ENCODE assay signal across 1 cellular context in the genomic region with DNA sequence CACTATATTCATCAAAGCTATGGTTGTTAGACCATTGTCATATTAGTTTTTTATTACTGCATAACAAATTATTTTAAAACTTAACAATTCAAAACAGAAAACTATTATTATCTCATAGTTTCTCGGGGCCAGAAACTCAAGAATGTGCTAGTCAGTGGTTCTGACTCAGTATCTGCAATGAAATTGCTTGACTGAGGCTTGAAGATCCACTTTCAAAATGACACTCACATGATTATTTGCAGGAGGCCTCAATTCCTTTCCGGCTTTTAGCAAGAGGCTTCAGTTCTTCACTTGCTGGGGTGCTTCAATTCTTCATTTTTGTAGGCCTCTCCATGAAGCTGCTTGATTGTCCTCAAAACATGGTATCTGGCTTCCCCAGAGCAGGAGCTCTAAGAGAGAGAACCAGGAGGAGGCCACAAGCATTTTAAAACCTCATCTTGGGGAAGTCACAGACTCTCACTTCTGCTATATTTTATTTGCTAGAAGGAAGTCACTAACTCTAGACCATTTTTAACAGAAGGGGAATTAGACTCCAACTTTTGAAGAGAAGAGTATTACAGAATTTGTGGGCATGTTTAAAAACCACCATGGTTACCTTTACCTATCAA.
TF ChIP-seq lines count a peak whose summit lies in the region.

No MANE protein-coding gene starts in this region.

TF ChIP-seq in GM12878, 131 proteins besides CTCF, POLR2A, EP300 and RAD21 (continued from another document):
- no peak for TF ChIP-seq NRF1 (conservative IDR thresholded peaks at IDR 0.05; ENCODE audit: low read depth, low read length)
- peak; percentile 42; the same call in 1 of the 2 replicates for TF ChIP-seq NFIC (IDR thresholded peaks at IDR 0.05; ENCODE audit: low read depth, low read length)
- peak; percentile 78 for TF ChIP-seq JUNB (IDR thresholded peaks at IDR 0.05)
- TF ChIP-seq, protein P1, sequence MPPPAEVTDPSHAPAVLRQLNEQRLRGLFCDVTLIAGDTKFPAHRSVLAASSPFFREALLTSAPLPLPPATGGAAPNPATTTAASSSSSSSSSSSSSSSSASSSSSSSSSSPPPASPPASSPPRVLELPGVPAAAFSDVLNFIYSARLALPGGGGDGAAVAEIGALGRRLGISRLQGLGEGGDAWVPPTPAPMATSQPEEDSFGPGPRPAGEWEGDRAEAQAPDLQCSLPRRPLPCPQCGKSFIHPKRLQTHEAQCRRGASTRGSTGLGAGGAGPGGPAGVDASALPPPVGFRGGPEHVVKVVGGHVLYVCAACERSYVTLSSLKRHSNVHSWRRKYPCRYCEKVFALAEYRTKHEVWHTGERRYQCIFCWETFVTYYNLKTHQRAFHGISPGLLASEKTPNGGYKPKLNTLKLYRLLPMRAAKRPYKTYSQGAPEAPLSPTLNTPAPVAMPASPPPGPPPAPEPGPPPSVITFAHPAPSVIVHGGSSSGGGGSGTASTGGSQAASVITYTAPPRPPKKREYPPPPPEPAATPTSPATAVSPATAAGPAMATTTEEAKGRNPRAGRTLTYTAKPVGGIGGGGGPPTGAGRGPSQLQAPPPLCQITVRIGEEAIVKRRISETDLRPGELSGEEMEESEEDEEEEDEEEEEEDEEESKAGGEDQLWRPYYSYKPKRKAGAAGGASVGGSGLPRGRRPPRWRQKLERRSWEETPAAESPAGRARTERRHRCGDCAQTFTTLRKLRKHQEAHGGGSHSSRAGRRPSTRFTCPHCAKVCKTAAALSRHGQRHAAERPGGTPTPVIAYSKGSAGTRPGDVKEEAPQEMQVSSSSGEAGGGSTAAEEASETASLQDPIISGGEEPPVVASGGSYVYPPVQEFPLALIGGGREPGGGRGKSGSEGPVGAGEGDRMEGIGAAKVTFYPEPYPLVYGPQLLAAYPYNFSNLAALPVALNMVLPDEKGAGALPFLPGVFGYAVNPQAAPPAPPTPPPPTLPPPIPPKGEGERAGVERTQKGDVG (CRISPR knock-in tag; IDR thresholded peaks at IDR 0.05) = no peak
- TF ChIP-seq, protein P2, sequence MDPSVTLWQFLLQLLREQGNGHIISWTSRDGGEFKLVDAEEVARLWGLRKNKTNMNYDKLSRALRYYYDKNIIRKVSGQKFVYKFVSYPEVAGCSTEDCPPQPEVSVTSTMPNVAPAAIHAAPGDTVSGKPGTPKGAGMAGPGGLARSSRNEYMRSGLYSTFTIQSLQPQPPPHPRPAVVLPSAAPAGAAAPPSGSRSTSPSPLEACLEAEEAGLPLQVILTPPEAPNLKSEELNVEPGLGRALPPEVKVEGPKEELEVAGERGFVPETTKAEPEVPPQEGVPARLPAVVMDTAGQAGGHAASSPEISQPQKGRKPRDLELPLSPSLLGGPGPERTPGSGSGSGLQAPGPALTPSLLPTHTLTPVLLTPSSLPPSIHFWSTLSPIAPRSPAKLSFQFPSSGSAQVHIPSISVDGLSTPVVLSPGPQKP (IDR thresholded peaks at IDR 0.05; ENCODE audit: low read depth, low read length) = no peak
- TF ChIP-seq JUND (IDR thresholded peaks at IDR 0.05; ENCODE audit: low read depth, low read length) = no peak
- peak; percentile 51; the same call in 1 of the 2 replicates for TF ChIP-seq CBFB (IDR thresholded peaks at IDR 0.05; ENCODE audit: low read depth)
